13 cellular contexts compared by ENCODE assay signal in the genomic region with DNA sequence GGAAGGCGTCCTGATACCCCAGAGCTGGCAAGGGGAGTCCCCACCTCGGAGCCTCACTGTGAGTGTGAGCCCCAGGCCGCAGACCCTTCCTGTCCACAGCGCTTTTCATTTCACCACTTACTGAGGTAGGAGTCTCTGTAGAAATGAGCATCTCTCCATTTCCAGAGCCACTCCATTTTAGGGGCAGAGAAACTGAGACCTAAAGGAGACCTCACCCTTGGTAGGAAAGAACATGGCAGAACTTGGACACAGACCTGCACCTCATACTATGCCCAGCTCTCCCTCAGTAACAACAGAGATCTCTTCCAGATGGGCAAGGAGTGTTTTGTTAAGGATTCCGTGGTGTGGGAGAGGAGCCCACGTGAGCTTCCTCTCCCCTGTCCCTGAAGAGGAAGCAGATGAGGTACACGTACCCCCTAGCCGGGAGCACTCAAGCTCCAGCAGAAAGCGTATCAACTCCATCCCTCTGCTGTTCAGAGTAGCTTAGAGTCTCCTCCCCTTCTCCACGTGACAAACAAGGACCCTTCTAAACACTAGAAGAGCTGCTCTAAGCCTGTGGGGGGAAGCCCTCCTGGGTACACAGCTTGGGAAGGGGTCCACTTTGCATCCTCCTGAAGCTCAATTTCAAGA. TPM values are rescaled to one million over a fixed set of nuclear protein-coding genes. Genes with fewer than 3 reads are reported as not detected.
DNase-seq lines count a peak whose midpoint lies in the region; ATAC-seq and TF ChIP-seq lines count a peak whose summit lies in the region.
"Had no signal": no experiment of that assay in that cellular context is flagged by ENCODE, and none has a peak within 500 bp of the region (broad histone marks: within the 10 kb centered on the region; RNA-seq: fewer than 3 reads in every experiment).

No MANE protein-coding gene starts in this region.

- H3K36me3 Mint-ChIP-seq in endothelial cell (ENCODE audit: low read depth, unreplicated experiment) = peaks cover 57% of the 10 kb centered on the region

- H3K79me2 ChIP-seq in osteoblast (ENCODE audit: insufficient read depth, low read length) = no peaks in the 10 kb centered on the region

- H3K4me3 Mint-ChIP-seq in endothelial cell (ENCODE audit: unreplicated experiment) = peak overlapping the region; percentile 76

- H3K9me3 Mint-ChIP-seq in endothelial cell (ENCODE audit: unreplicated experiment) = no peaks in the 10 kb centered on the region
- H3K9me3 Mint-ChIP-seq: activated T-helper 2 cell treated with anti-CD3 and anti-CD28 coated beads, Interferon-gamma antibody, Interleukin-2, Interleukin-4, amounts not matched to agents 10 μg/mL and 5 μg/mL and 100 μg/mL, durations not matched to agents 14 hours and 24 hours and 36 hours had no signal

- H4K20me1 ChIP-seq in osteoblast (ENCODE audit: insufficient read depth, low read length) = no peaks in the 10 kb centered on the region

- H2AFZ ChIP-seq in osteoblast (ENCODE audit: low read length) = peak overlapping the region; percentile 15

- no peak overlapping the region for H3K4me2 ChIP-seq in osteoblast (ENCODE audit: insufficient read depth, low read length)

- DNase-seq in NCI-H82 (lab: John Stamatoyannopoulos, UW) = peak; percentile 19
- no peak for DNase-seq in NCI-H82 treated with DMSO at 0.1 percent for 48 hours (lab: John Stamatoyannopoulos, UW; ENCODE audit: unreplicated experiment)
- DNase-seq in MV-4-11 (lab: John Stamatoyannopoulos, UW) = peak; percentile 7
- no peak for DNase-seq in endothelial cell (ENCODE audit: low spot score)
- no peak for DNase-seq in osteoblast (ENCODE audit: insufficient read length, low spot score, missing footprints)
- no peak for DNase-seq in dorsolateral prefrontal cortex
- DNase-seq in ascending aorta (ENCODE audit: low spot score in 2 of 2) = no peak
- DNase-seq: activated CD4-positive, alpha-beta T cell treated with anti-CD3 and anti-CD28 coated beads for 48 hours; occipital lobe; trophoblast cell had no signal

- no peak for ATAC-seq in HG02870 (IDR thresholded peaks at IDR 0.05; ENCODE audit: unreplicated experiment)

- H3K27me3 Mint-ChIP-seq in endothelial cell (ENCODE audit: unreplicated experiment) = peaks cover 27% of the 10 kb centered on the region

- H3K36me3 ChIP-seq in osteoblast (ENCODE audit: insufficient read depth, low read length) = no peaks in the 10 kb centered on the region
- peaks cover 0 to 3% of the 10 kb centered on the region in 2 donors for H3K36me3 ChIP-seq in ascending aorta

- no peak overlapping the region for H3K27ac Mint-ChIP-seq in endothelial cell (ENCODE audit: unreplicated experiment)
- H3K27ac Mint-ChIP-seq: activated T-helper 2 cell treated with anti-CD3 and anti-CD28 coated beads, Interferon-gamma antibody, Interleukin-2, Interleukin-4, amounts not matched to agents 10 μg/mL and 5 μg/mL and 100 μg/mL, durations not matched to agents 14 hours and 24 hours and 36 hours had no signal

- H3K9me3 ChIP-seq in osteoblast (ENCODE audit: low read depth, low read length) = no peaks in the 10 kb centered on the region
- H3K9me3 ChIP-seq in ascending aorta = no peaks in the 10 kb centered on the region

- peaks cover 84% of the 10 kb centered on the region for H3K4me1 Mint-ChIP-seq in endothelial cell (ENCODE audit: unreplicated experiment)

- H3K4me1 ChIP-seq in osteoblast (ENCODE audit: insufficient read depth, low read length) (no peaks in the 10 kb centered on the region), ascending aorta (no peaks in the 10 kb centered on the region)

- H3K4me3 ChIP-seq in osteoblast (ENCODE audit: insufficient read depth, low read length) = no peak overlapping the region
- no peak overlapping the region for H3K4me3 ChIP-seq in dorsolateral prefrontal cortex
- no peak overlapping the region for H3K4me3 ChIP-seq in ascending aorta

- H3K27ac ChIP-seq in osteoblast (ENCODE audit: low read depth, low read length) = no peak overlapping the region
- no peak overlapping the region for H3K27ac ChIP-seq in dorsolateral prefrontal cortex
- no peak overlapping the region for H3K27ac ChIP-seq in ascending aorta

- H3K27me3 ChIP-seq in osteoblast (ENCODE audit: insufficient read depth, low read length) (peaks cover 38% of the 10 kb centered on the region), dorsolateral prefrontal cortex (peaks cover 0 to 65% (median 22%) of the 10 kb centered on the region in 45 donors), ascending aorta (no peaks in the 10 kb centered on the region)

- TF ChIP-seq CTCF in endothelial cell (IDR thresholded peaks at IDR 0.05; ENCODE audit: unreplicated experiment) (no peak), osteoblast (IDR thresholded peaks at IDR 0.05; ENCODE audit: extremely low read depth, low read depth, low read length) (no peak), dorsolateral prefrontal cortex (IDR thresholded peaks at IDR 0.05 in 54 of 56, conservative IDR thresholded peaks at IDR 0.05 in 2 of 56; ENCODE audit: low read depth in 1 of 56, partially characterized antibody in 56 of 56) (no peak), ascending aorta (IDR thresholded peaks at IDR 0.05) (no peak)

- intact Hi-C loops in dorsolateral prefrontal cortex (cut with DNase I) (loop anchor here in 1 of 2 donors (10.0 kb wide), 1 partner anchor 338 kb away; no protein-coding TSS in a partner anchor), ascending aorta (cut with DNase I) (no loop called here)

RNA-seq across cellular contexts. Expression of gene VSIG2, which starts 0.5 kb away (rescaled TPM):
- total RNA-seq in endothelial cell (ENCODE audit: unreplicated experiment) (8.6 TPM), osteoblast (not detected in 2 replicates), dorsolateral prefrontal cortex (1 to 10 TPM in 49 of 120 experiments, under 1 TPM in 55, not detected in 16; 0.41 to 2.6 (median 0.94) TPM), ascending aorta (not detected)
- total RNA-seq: activated T-helper 2 cell treated with anti-CD3 and anti-CD28 coated beads, Interferon-gamma antibody, Interleukin-2, Interleukin-4, amounts not matched to agents 10 μg/mL and 5 μg/mL and 100 μg/mL, durations not matched to agents 14 hours and 24 hours and 36 hours; LHCN-M2; occipital lobe had no signal

RNA-seq across cellular contexts. Expression of gene ESAM, which starts 9.5 kb away (rescaled TPM):
- total RNA-seq in endothelial cell (ENCODE audit: unreplicated experiment) (490 TPM), osteoblast (under 0.01 and 0.29 TPM in 2 replicates), dorsolateral prefrontal cortex (10 to 100 TPM; 12.1 to 58.7 (median 20.9) TPM), ascending aorta (257 TPM)

RNA-seq across cellular contexts. Expression of gene NRGN, which starts 12.8 kb away (rescaled TPM):
- total RNA-seq in endothelial cell (ENCODE audit: unreplicated experiment) = 17.0 TPM
- total RNA-seq in osteoblast = under 0.01 TPM in 1 of 2 replicates, not detected in the other
- total RNA-seq in dorsolateral prefrontal cortex = 1,000 to 10,000 TPM in 103 of 120 experiments, 100 to 1,000 TPM in 17; 356 to 2,119 (median 1,378) TPM
- total RNA-seq in ascending aorta = 5.3 TPM

RNA-seq across cellular contexts. Expression of gene MSANTD2, which starts 47.6 kb away (rescaled TPM):
- 32.4 TPM for total RNA-seq in endothelial cell (ENCODE audit: unreplicated experiment)
- 10.6 and 10.9 TPM in 2 replicates for total RNA-seq in osteoblast
- total RNA-seq in dorsolateral prefrontal cortex = 10 to 100 TPM in 119 of 120 experiments, 1 to 10 TPM in 1; 9.8 to 28.2 (median 17.7) TPM
- total RNA-seq in ascending aorta = 21.4 TPM

Comparison
In these comparisons a context has a peak if more than half of its experiments do, and no peak if none do; other contexts are left out.
1. DNase-seq: peak in NCI-H82 (single experiment) and MV-4-11 (single experiment); none in NCI-H82 treated with DMSO at 0.1 percent for 48 hours (single experiment), endothelial cell (single experiment), osteoblast (single experiment), dorsolateral prefrontal cortex (0 of 10) and ascending aorta (0 of 2).
2. RNA of gene ESAM, which starts 9.5 kb away (total RNA-seq): 490 TPM in endothelial cell (single experiment), 257 TPM in ascending aorta (single experiment) and 12.1 to 58.7 TPM in dorsolateral prefrontal cortex; under 0.01 to 0.29 TPM in osteoblast; every median in the first group is over 10 times any median in the second.
3. RNA of gene NRGN, which starts 12.8 kb away (total RNA-seq): 356 to 2,119 TPM in dorsolateral prefrontal cortex; 17.0 TPM in endothelial cell (single experiment), 5.3 TPM in ascending aorta (single experiment) and under 0.01 TPM in osteoblast; every median in the first group is over 10 times any median in the second.